In genomic region chrX:154827624-154828408, GRCh38 we compare ENCODE assay signal across 8 cellular contexts. TPM values are rescaled to one million over a fixed set of nuclear protein-coding genes. Genes with fewer than 3 reads are reported as not detected.
A peak's percentile ranks its signal among the peaks of the same experiment; 100 is the strongest.
DNase-seq lines count a peak whose midpoint lies in the region; ATAC-seq and TF ChIP-seq lines count a peak whose summit lies in the region.

No MANE protein-coding gene starts in this region.

- peak overlapping the region; percentile 68 for H3K4me2 ChIP-seq in OCI-LY7 (ENCODE audit: low read length)

- H3K4me3 Mint-ChIP-seq in activated naive CD4-positive, alpha-beta T cell treated with anti-CD3 and anti-CD28 coated beads for 36 hours, result no peak overlapping the region
- no peak overlapping the region for H3K4me3 Mint-ChIP-seq in glutamatergic neuron (ENCODE audit: unreplicated experiment)

- WGBS in transverse colon (ENCODE audit: low coverage in 1 of 2), 2 donors, result 52% methylated on average over 5 of the region's 5 CpGs; no CpG with 5 or more reads in 1 of the 2 donors

- no peaks in the 10 kb centered on the region for H3K27me3 Mint-ChIP-seq in activated naive CD4-positive, alpha-beta T cell treated with anti-CD3 and anti-CD28 coated beads for 36 hours (ENCODE audit: low read depth)
- H3K27me3 Mint-ChIP-seq in glutamatergic neuron (ENCODE audit: unreplicated experiment), result no peaks in the 10 kb centered on the region

- CTCF ChIA-PET in activated naive CD4-positive, alpha-beta T cell treated with anti-CD3 and anti-CD28 coated beads for 36 hours (lab: Charles Lee), result no interaction called here
- CTCF ChIA-PET in OCI-LY7 (lab: Charles Lee; ENCODE audit: unreplicated experiment), result no interaction called here

- no peak for TF ChIP-seq POLR2A in transverse colon (IDR thresholded peaks at IDR 0.05)

- H3K27ac ChIP-seq in OCI-LY7 (ENCODE audit: low read depth, low read length, poor library complexity, severe bottlenecking) (no peak overlapping the region), transverse colon (peak overlapping the region in 3 of 4 donors; percentile 28 to 45 (median 28))

- in situ Hi-C loops in transverse colon (cut with MboI; ENCODE audit: low pct_ligation_motif_present in 1 of 4, low pct_unique_long_range_greater_than_20kb in 1 of 4, low sequenced_read_pairs in 3 of 4), result loop anchor here in 2 of 4 donors (25.0 kb wide), 2 partner anchors 91 to 241 kb away; partner anchors contain the start of gene CTAG1A (in 2 of the 2)

- TF ChIP-seq CTCF in OCI-LY7 (conservative IDR thresholded peaks at IDR 0.05; ENCODE audit: low read length) (no peak), transverse colon (IDR thresholded peaks at IDR 0.05) (no peak), glutamatergic neuron (IDR thresholded peaks at IDR 0.05; ENCODE audit: partially characterized antibody, unreplicated experiment) (no peak)

- peak overlapping the region; percentile 46 for H3K4me3 ChIP-seq in OCI-LY7 (ENCODE audit: low read depth, low read length, poor library complexity, severe bottlenecking)
- no peak overlapping the region for H3K4me3 ChIP-seq in transverse colon
- no peak overlapping the region for H3K4me3 ChIP-seq in MG63

- POLR2A ChIA-PET in OCI-LY7 (lab: Charles Lee), result interaction anchor here (1.4 kb wide), 1 partner anchor 22 kb away, joined by 3 read pairs; the partner anchor contains the start of gene MPP1

- H3K4me1 ChIP-seq in OCI-LY7 (ENCODE audit: insufficient read depth, low read length, poor library complexity, severe bottlenecking), result peaks cover 11% of the 10 kb centered on the region
- no peaks in the 10 kb centered on the region for H3K4me1 ChIP-seq in transverse colon

- H3K36me3 ChIP-seq in OCI-LY7 (ENCODE audit: insufficient read depth, low read length) (no peaks in the 10 kb centered on the region), transverse colon (no peaks in the 10 kb centered on the region), MG63 (no peaks in the 10 kb centered on the region)

- H3K27ac Mint-ChIP-seq in activated naive CD4-positive, alpha-beta T cell treated with anti-CD3 and anti-CD28 coated beads for 36 hours, result peak overlapping the region; percentile 10
- no peak overlapping the region for H3K27ac Mint-ChIP-seq in glutamatergic neuron (ENCODE audit: unreplicated experiment)

- H3K9me2 ChIP-seq in OCI-LY7 (ENCODE audit: insufficient read depth, low read length), result no peaks in the 10 kb centered on the region

- BruUV-seq in OCI-LY7 (replicated peaks; lab: Mats Ljungman, UMichigan), result no TSS peak

- peaks cover 14% of the 10 kb centered on the region for H3K4me1 Mint-ChIP-seq in activated naive CD4-positive, alpha-beta T cell treated with anti-CD3 and anti-CD28 coated beads for 36 hours (ENCODE audit: low read depth)
- no peaks in the 10 kb centered on the region for H3K4me1 Mint-ChIP-seq in glutamatergic neuron (ENCODE audit: low read depth, unreplicated experiment)

- no peaks in the 10 kb centered on the region for H3K27me3 ChIP-seq in transverse colon
- no peaks in the 10 kb centered on the region for H3K27me3 ChIP-seq in MG63

- peak; percentile 86 for ATAC-seq in HG02759 (IDR thresholded peaks at IDR 0.05; ENCODE audit: unreplicated experiment)

- H3K79me2 ChIP-seq in OCI-LY7 (ENCODE audit: insufficient read depth, low read depth, low read length), result no peaks in the 10 kb centered on the region

- no peaks in the 10 kb centered on the region for H3K9me3 Mint-ChIP-seq in activated naive CD4-positive, alpha-beta T cell treated with anti-CD3 and anti-CD28 coated beads for 36 hours
- no peaks in the 10 kb centered on the region for H3K9me3 Mint-ChIP-seq in glutamatergic neuron (ENCODE audit: unreplicated experiment)

- peak overlapping the region; percentile 89 for H2AFZ ChIP-seq in OCI-LY7 (ENCODE audit: low read length)

- peak; percentile 7 for DNase-seq in activated naive CD4-positive, alpha-beta T cell treated with anti-CD3 and anti-CD28 coated beads for 36 hours
- DNase-seq in activated naive CD4-positive, alpha-beta T cell treated with anti-CD3 and anti-CD28 coated beads, Interleukin-2, amount 50 U/mL, for 16 hours, result no peak
- peak; percentile 68 for DNase-seq in OCI-LY7 (ENCODE audit: low spot score)
- DNase-seq in transverse colon, result no peak
- no peak for DNase-seq in MG63
- no peak for DNase-seq in DMS53 (lab: John Stamatoyannopoulos, UW)
- no peak for DNase-seq in glutamatergic neuron

- no peaks in the 10 kb centered on the region for H3K9me3 ChIP-seq in OCI-LY7 (ENCODE audit: low read length)
- no peaks in the 10 kb centered on the region for H3K9me3 ChIP-seq in transverse colon
- H3K9me3 ChIP-seq in MG63, result no peaks in the 10 kb centered on the region

- no peak for TF ChIP-seq EP300 in transverse colon (IDR thresholded peaks at IDR 0.05; ENCODE audit: low read depth)

- no peaks in the 10 kb centered on the region for H4K20me1 ChIP-seq in OCI-LY7 (ENCODE audit: insufficient read depth, low read length)

- H3K36me3 Mint-ChIP-seq in activated naive CD4-positive, alpha-beta T cell treated with anti-CD3 and anti-CD28 coated beads for 36 hours (ENCODE audit: low read depth), result no peaks in the 10 kb centered on the region
- H3K36me3 Mint-ChIP-seq in glutamatergic neuron (ENCODE audit: unreplicated experiment), result no peaks in the 10 kb centered on the region

- intact Hi-C loops in activated naive CD4-positive, alpha-beta T cell treated with anti-CD3 and anti-CD28 coated beads for 36 hours (cut with micrococcal nuclease), result no loop called here
- intact Hi-C loops in OCI-LY7 (cut with micrococcal nuclease; ENCODE audit: unreplicated experiment), result no loop called here
- intact Hi-C loops in transverse colon (cut with DNase I; ENCODE audit: low total_unique reads), result no loop called here

RNA-seq across cellular contexts. Expression of gene SMIM9, which starts 6.6 kb away (rescaled TPM):
- not detected for total RNA-seq in activated naive CD4-positive, alpha-beta T cell treated with anti-CD3 and anti-CD28 coated beads for 36 hours
- total RNA-seq in OCI-LY7 (2014; rRNA removed; shearing (Covaris generic)), result not detected in 2 replicates
- total RNA-seq in OCI-LY7 (2022) (not detected in 2 replicates), transverse colon (not detected), glutamatergic neuron (ENCODE audit: unreplicated experiment) (not detected)
- not detected in 2 replicates for total RNA-seq in MG63 (2014; rRNA removed; shearing (Covaris generic); ENCODE audit: low replicate concordance)

RNA-seq across cellular contexts. Expression of gene MPP1, which starts 22.5 kb away (rescaled TPM):
- 10 to 100 TPM; 23.9 to 24.3 TPM for total RNA-seq in activated naive CD4-positive, alpha-beta T cell treated with anti-CD3 and anti-CD28 coated beads for 36 hours
- 0.75 and 3.5 TPM in 2 replicates for total RNA-seq in OCI-LY7 (2014; rRNA removed; shearing (Covaris generic))
- total RNA-seq in OCI-LY7 (2022) (1.2 and 2.6 TPM in 2 replicates), transverse colon (10 to 100 TPM; 28.7 to 44.1 (median 32.8) TPM), glutamatergic neuron (ENCODE audit: unreplicated experiment) (12.7 TPM)
- 28.9 and 62.7 TPM in 2 replicates for total RNA-seq in MG63 (2014; rRNA removed; shearing (Covaris generic); ENCODE audit: low replicate concordance)

RNA-seq across cellular contexts. Expression of gene F8A1, which starts 58.3 kb away (rescaled TPM):
- total RNA-seq in activated naive CD4-positive, alpha-beta T cell treated with anti-CD3 and anti-CD28 coated beads for 36 hours, result 10 to 100 TPM; 33.7 to 35.0 TPM
- 6.3 and 14.1 TPM in 2 replicates for total RNA-seq in OCI-LY7 (2014; rRNA removed; shearing (Covaris generic))
- total RNA-seq in OCI-LY7 (2022) (40.8 and 42.4 TPM in 2 replicates), transverse colon (10 to 100 TPM in 2 of 4 donors, 1 to 10 TPM in 1, not detected in 1; 1.8 to 18.1 (median 10.0) TPM), glutamatergic neuron (ENCODE audit: unreplicated experiment) (18.3 TPM)
- total RNA-seq in MG63 (2014; rRNA removed; shearing (Covaris generic); ENCODE audit: low replicate concordance), result 4.3 TPM in 1 of 2 replicates, not detected in the other

Comparison
In these comparisons a context has a peak if more than half of its experiments do, and no peak if none do; other contexts are left out.
1. DNase-seq: peak in activated naive CD4-positive, alpha-beta T cell treated with anti-CD3 and anti-CD28 coated beads for 36 hours (single experiment) and OCI-LY7 (single experiment); none in activated naive CD4-positive, alpha-beta T cell treated with anti-CD3 and anti-CD28 coated beads, Interleukin-2, amount 50 U/mL, for 16 hours (single experiment), transverse colon (single experiment), MG63 (single experiment), DMS53 (single experiment) and glutamatergic neuron (single experiment).